In genomic region chr6:161242113-161242512, GRCh38 we compare ENCODE assay signal across 25 cellular contexts. TPM values are rescaled to one million over a fixed set of nuclear protein-coding genes. Genes with fewer than 3 reads are reported as not detected.
DNase-seq lines count a peak whose midpoint lies in the region; ATAC-seq and TF ChIP-seq lines count a peak whose summit lies in the region.
"Had no signal": no experiment of that assay in that cellular context is flagged by ENCODE, and none has a peak within 500 bp of the region (broad histone marks: within the 10 kb centered on the region; RNA-seq: fewer than 3 reads in every experiment).

No MANE protein-coding gene starts in this region.

- H4K20me1 ChIP-seq in smooth muscle cell (ENCODE audit: low read depth): peaks cover 3% of the 10 kb centered on the region

- H3K9me3 Mint-ChIP-seq in naive thymus-derived CD4-positive, alpha-beta T cell: peaks cover 0 to 5% (median 0%) of the 10 kb centered on the region in 11 donors
- H3K9me3 Mint-ChIP-seq: GM23338, H9 had no signal

- H3F3A ChIP-seq in smooth muscle cell (ENCODE audit: low read depth): peaks cover 25% of the 10 kb centered on the region

- no peak overlapping the region for H2AFZ ChIP-seq in smooth muscle cell (ENCODE audit: low read depth)
- H2AFZ ChIP-seq: GM23338 had no signal

- CTCF ChIA-PET in naive thymus-derived CD4-positive, alpha-beta T cell (lab: Charles Lee): no interaction called here

- DNase-seq in T-helper 17 cell: no peak
- DNase-seq in coronary artery (ENCODE audit: low spot score): peak; percentile 45
- no peak for DNase-seq in naive thymus-derived CD4-positive, alpha-beta T cell
- no peak for DNase-seq in smooth muscle cell (lab: John Stamatoyannopoulos, UW; ENCODE audit: unreplicated experiment)
- no peak for DNase-seq in NCI-H1092 (lab: John Stamatoyannopoulos, UW)
- no peak for DNase-seq in activated CD4-positive, alpha-beta T cell treated with anti-CD3 and anti-CD28 coated beads, Interleukin-2, amount 50 U/mL, for 4 hours
- DNase-seq in OCI-M2 (lab: John Stamatoyannopoulos, UW; ENCODE audit: unreplicated experiment): no peak
- DNase-seq: Calu3, DMS153, DND-41, H9, IMR-90, KG1, MG63, NCI-H2029, NCI-H446 treated with DMSO at 0.1 percent for 48 hours, NCI-H526, NCI-H82, SHP77 had no signal

- no peak overlapping the region for H3K9ac ChIP-seq in smooth muscle cell (ENCODE audit: low read depth)

- peaks cover 97% of the 10 kb centered on the region for H3K79me2 ChIP-seq in smooth muscle cell (ENCODE audit: low read depth)

- intact Hi-C loops in naive thymus-derived CD4-positive, alpha-beta T cell (cut with micrococcal nuclease): no loop called here

- 97% methylated on average over 10 of the region's 10 CpGs for WGBS in smooth muscle cell (ENCODE audit: low lambda C conversion rate)

- no peaks in the 10 kb centered on the region for H3K27me3 ChIP-seq in naive thymus-derived CD4-positive, alpha-beta T cell (ENCODE audit: control insufficient read depth in 2 of 2, insufficient read depth in 2 of 2, low read length in 2 of 2)
- no peaks in the 10 kb centered on the region for H3K27me3 ChIP-seq in smooth muscle cell (ENCODE audit: low read depth)
- H3K27me3 ChIP-seq: MG63 had no signal

- no peaks in the 10 kb centered on the region for H3K36me3 ChIP-seq in naive thymus-derived CD4-positive, alpha-beta T cell (ENCODE audit: control insufficient read depth in 2 of 3, insufficient read depth in 3 of 3, low read length in 3 of 3)
- H3K36me3 ChIP-seq in smooth muscle cell (ENCODE audit: low read depth): no peaks in the 10 kb centered on the region

- no peak for ATAC-seq in T-helper 17 cell
- peak; percentile 72 for ATAC-seq in naive thymus-derived CD4-positive, alpha-beta T cell
- ATAC-seq in GM21381 (IDR thresholded peaks at IDR 0.05; ENCODE audit: unreplicated experiment): no peak
- ATAC-seq: GM23338, Panc1 had no signal

- H3K4me3 ChIP-seq in coronary artery (no peak overlapping the region), smooth muscle cell (no peak overlapping the region)
- H3K4me3 ChIP-seq in naive thymus-derived CD4-positive, alpha-beta T cell (ENCODE audit: low read length): no peak overlapping the region
- H3K4me3 ChIP-seq: GM23338, MG63 had no signal

- no peak for TF ChIP-seq CTCF in coronary artery (IDR thresholded peaks at IDR 0.05)
- no peak for TF ChIP-seq CTCF in smooth muscle cell (IDR thresholded peaks at IDR 0.05; ENCODE audit: borderline replicate concordance, insufficient read depth, poor library complexity, severe bottlenecking)

- no peaks in the 10 kb centered on the region for H3K27me3 Mint-ChIP-seq in T-helper 17 cell
- no peaks in the 10 kb centered on the region for H3K27me3 Mint-ChIP-seq in naive thymus-derived CD4-positive, alpha-beta T cell
- H3K27me3 Mint-ChIP-seq: B cell had no signal

- H3K4me2 ChIP-seq in smooth muscle cell: no peak overlapping the region
- H3K4me2 ChIP-seq: GM23338 had no signal

- H3K27ac ChIP-seq in coronary artery (no peak overlapping the region), smooth muscle cell (ENCODE audit: low read depth) (peak overlapping the region; percentile 85)
- H3K27ac ChIP-seq in naive thymus-derived CD4-positive, alpha-beta T cell (ENCODE audit: low read depth, low read length): no peak overlapping the region
- H3K27ac ChIP-seq: C4-2B, RWPE1 had no signal

- peak overlapping the region; percentile 24 for H3K27ac Mint-ChIP-seq in T-helper 17 cell
- H3K27ac Mint-ChIP-seq in naive thymus-derived CD4-positive, alpha-beta T cell: no peak overlapping the region
- H3K27ac Mint-ChIP-seq: B cell had no signal

- H3K36me3 Mint-ChIP-seq in T-helper 17 cell (ENCODE audit: low read depth): no peaks in the 10 kb centered on the region
- peaks cover 0 to 17% (median 5%) of the 10 kb centered on the region in 5 donors for H3K36me3 Mint-ChIP-seq in naive thymus-derived CD4-positive, alpha-beta T cell

- POLR2A ChIA-PET in naive thymus-derived CD4-positive, alpha-beta T cell (lab: Charles Lee): no interaction called here

- no peaks in the 10 kb centered on the region for H3K4me1 ChIP-seq in naive thymus-derived CD4-positive, alpha-beta T cell (ENCODE audit: control insufficient read depth in 2 of 2, insufficient read depth in 2 of 2, low read length in 2 of 2)
- peaks cover 20% of the 10 kb centered on the region for H3K4me1 ChIP-seq in smooth muscle cell (ENCODE audit: low read depth)

- H3K4me3 Mint-ChIP-seq in T-helper 17 cell: no peak overlapping the region
- no peak overlapping the region for H3K4me3 Mint-ChIP-seq in naive thymus-derived CD4-positive, alpha-beta T cell
- H3K4me3 Mint-ChIP-seq: B cell, GM23338, H9 had no signal

- H3K4me1 Mint-ChIP-seq in T-helper 17 cell: peaks cover 20% of the 10 kb centered on the region
- H3K4me1 Mint-ChIP-seq in naive thymus-derived CD4-positive, alpha-beta T cell: peaks cover 0 to 7% (median 0%) of the 10 kb centered on the region in 7 donors
- H3K4me1 Mint-ChIP-seq: B cell had no signal

- H3K9me3 ChIP-seq in T-helper 17 cell (ENCODE audit: control insufficient read depth, low read length, poor library complexity, severe bottlenecking) (no peaks in the 10 kb centered on the region), smooth muscle cell (replicated peaks; ENCODE audit: low read depth) (no peaks in the 10 kb centered on the region)
- no peaks in the 10 kb centered on the region for H3K9me3 ChIP-seq in naive thymus-derived CD4-positive, alpha-beta T cell (ENCODE audit: control insufficient read depth in 2 of 3, low read length in 3 of 3)
- H3K9me3 ChIP-seq: MG63 had no signal

RNA-seq across cellular contexts. Expression of gene AGPAT4, which starts 31.7 kb away (rescaled TPM):
- total RNA-seq in T-helper 17 cell (10 to 100 TPM; 15.9 to 19.2 TPM), smooth muscle cell (49.3 and 51.8 TPM in 2 replicates)
- 10 to 100 TPM in 2 of 5 experiments, 1 to 10 TPM in 3; 2.0 to 16.2 (median 4.4) TPM for total RNA-seq in naive thymus-derived CD4-positive, alpha-beta T cell
- polyA plus RNA-seq in naive thymus-derived CD4-positive, alpha-beta T cell: 1 to 10 TPM; 1.1 to 1.2 TPM
- polyA plus RNA-seq in smooth muscle cell: 41.5 and 51.4 TPM in 2 replicates
